1 cellular context compared by ENCODE assay signal in genomic region chr17:7836596-7837374, GRCh38.
TF ChIP-seq lines count a peak whose summit lies in the region.

No MANE protein-coding gene starts in this region.

TF ChIP-seq in HepG2, 621 proteins besides CTCF, POLR2A, EP300 and RAD21 (continued from another document and continues in another):
- TF ChIP-seq HINFP (CRISPR knock-in tag; IDR thresholded peaks at IDR 0.05; ENCODE audit: low read depth) (peak; percentile 80; the same call in 1 of the 2 replicates), ZBTB40 (IDR thresholded peaks at IDR 0.05) (no peak), ZBTB40 (CRISPR knock-in tag; IDR thresholded peaks at IDR 0.05) (peak; percentile 35; the same call in 1 of the 2 replicates), NR2F1 (CRISPR knock-in tag; IDR thresholded peaks at IDR 0.05) (peak; percentile 95 to 99), DZIP1 (CRISPR knock-in tag; IDR thresholded peaks at IDR 0.05) (0 out of 2 replicates have a peak, but pooled peaks have one; percentile 65), MYNN (CRISPR knock-in tag; IDR thresholded peaks at IDR 0.05; ENCODE audit: low read depth) (no peak), ZFP41 (CRISPR knock-in tag; IDR thresholded peaks at IDR 0.05; ENCODE audit: borderline replicate concordance) (peak; percentile 80; the same call in 1 of the 2 replicates), GATAD2A (CRISPR knock-in tag; IDR thresholded peaks at IDR 0.05) (peak; percentile 95), ZNF407 (CRISPR knock-in tag; IDR thresholded peaks at IDR 0.05; ENCODE audit: not compliant biosample characterization) (no peak), CCAR2 (optimal IDR thresholded peaks at IDR 0.05; ENCODE audit: low read depth, low read length) (peak; percentile 93), ZNF768 (CRISPR knock-in tag; IDR thresholded peaks at IDR 0.05) (0 out of 2 replicates have a peak, but pooled peaks have one; percentile 33), JUN (CRISPR knock-in tag; IDR thresholded peaks at IDR 0.05) (peak; percentile 95), KMT2B (CRISPR knock-in tag; IDR thresholded peaks at IDR 0.05) (peak; percentile 53; the same call in 1 of the 2 replicates), SP2 (CRISPR knock-in tag; IDR thresholded peaks at IDR 0.05) (peak; percentile 55; the same call in 1 of the 2 replicates), TEAD3 (CRISPR knock-in tag; optimal IDR thresholded peaks at IDR 0.05; ENCODE audit: borderline replicate concordance) (peak; percentile 86), SALL2 (CRISPR knock-in tag; IDR thresholded peaks at IDR 0.05) (0 out of 2 replicates have a peak, but pooled peaks have one; percentile 66), ATF2 (CRISPR knock-in tag; IDR thresholded peaks at IDR 0.05) (peak; percentile 99), AGO2 (optimal IDR thresholded peaks at IDR 0.05; ENCODE audit: low read depth, low read length) (no peak), ETV5 (CRISPR knock-in tag; IDR thresholded peaks at IDR 0.05; ENCODE audit: borderline replicate concordance) (peak; percentile 81), FOSL1 (CRISPR knock-in tag; IDR thresholded peaks at IDR 0.05; ENCODE audit: borderline replicate concordance) (no peak), ZNF280D (CRISPR knock-in tag; IDR thresholded peaks at IDR 0.05) (peak; percentile 69; the same call in 1 of the 2 replicates), NONO (IDR thresholded peaks at IDR 0.05) (no peak), NONO (CRISPR knock-in tag; conservative IDR thresholded peaks at IDR 0.05) (peak; percentile 98), MED1 (CRISPR knock-in tag; IDR thresholded peaks at IDR 0.05) (peak; percentile 96)
